ENCODE assay signal across 8 cellular contexts in genomic region chr13:44989071-44989889, GRCh38. TPM values are rescaled to one million over a fixed set of nuclear protein-coding genes. Genes with fewer than 3 reads are reported as not detected.
A peak's percentile ranks its signal among the peaks of the same experiment; 100 is the strongest.
DNase-seq lines count a peak whose midpoint lies in the region; ATAC-seq, FAIRE-seq and TF ChIP-seq lines count a peak whose summit lies in the region.

Gene GPALPP1 (plus strand): TSS chr13:44989538. CDS start chr13:44989655, 117 bp downstream.
Gene NUFIP1 (minus strand): TSS chr13:44989471. CDS start chr13:44989436, 35 bp downstream.

- H3K4me3 Mint-ChIP-seq in activated T-helper 1 cell treated with anti-CD3 and anti-CD28 coated beads, Interleukin-12 subunit alpha, Interleukin-12 subunit beta, Interleukin-2, Interleukin-4 antibody, amounts not matched to agents 30 ng/mL and 10 ng/mL and 1 ng/mL, durations not matched to agents 14 hours and 24 hours and 36 hours, result peak within 1 kb of the TSS; percentile 91
- peak within 1 kb of the TSS; percentile 96 to 100 (median 98) for H3K4me3 Mint-ChIP-seq in naive thymus-derived CD4-positive, alpha-beta T cell
- peak within 1 kb of the TSS; percentile 89 for H3K4me3 Mint-ChIP-seq in stimulated activated memory B cell treated with anti-CD40 and anti-IgM and Interleukin-4, amounts not matched to agents 10 μg/mL and 1 μg/mL and 100 μg/mL, for 72 hours

- H3K27me3 ChIP-seq in DND-41 (ENCODE audit: insufficient read depth, low read length, poor library complexity), result no peaks in the 10 kb centered on the region
- no peaks in the 10 kb centered on the region for H3K27me3 ChIP-seq in KMS-11 (ENCODE audit: insufficient read depth, low read depth)
- no peaks in the 10 kb centered on the region for H3K27me3 ChIP-seq in naive thymus-derived CD4-positive, alpha-beta T cell (ENCODE audit: control insufficient read depth in 2 of 2, insufficient read depth in 2 of 2, low read length in 2 of 2)

- DNase-seq in DND-41 (peak; percentile 89), RCC 7860 (ENCODE audit: low spot score) (peak; percentile 83), fibroblast of mammary gland (ENCODE audit: low read depth) (peak; percentile 94)
- DNase-seq in activated T-helper 1 cell treated with anti-CD3 and anti-CD28 coated beads, Interleukin-12 subunit alpha, Interleukin-12 subunit beta, Interleukin-2, Interleukin-4 antibody, amounts not matched to agents 30 ng/mL and 10 ng/mL and 1 ng/mL, durations not matched to agents 14 hours and 24 hours and 36 hours (ENCODE audit: low spot score), result peak; percentile 90
- DNase-seq in naive thymus-derived CD4-positive, alpha-beta T cell, result peak; percentile 79 to 94 (median 90)

- peak within 1 kb of the TSS; percentile 91 for H3K27ac Mint-ChIP-seq in activated T-helper 1 cell treated with anti-CD3 and anti-CD28 coated beads, Interleukin-12 subunit alpha, Interleukin-12 subunit beta, Interleukin-2, Interleukin-4 antibody, amounts not matched to agents 30 ng/mL and 10 ng/mL and 1 ng/mL, durations not matched to agents 14 hours and 24 hours and 36 hours
- H3K27ac Mint-ChIP-seq in naive thymus-derived CD4-positive, alpha-beta T cell, result peak within 1 kb of the TSS; percentile 91 to 99 (median 98)
- H3K27ac Mint-ChIP-seq in stimulated activated memory B cell treated with anti-CD40 and anti-IgM and Interleukin-4, amounts not matched to agents 10 μg/mL and 1 μg/mL and 100 μg/mL, for 72 hours, result peak within 1 kb of the TSS; percentile 99

- ATAC-seq in DND-41 (ENCODE audit: insufficient read depth, low read depth), result peak; percentile 98
- ATAC-seq in GM21786 (IDR thresholded peaks at IDR 0.05; ENCODE audit: unreplicated experiment), result peak; percentile 98
- ATAC-seq in naive thymus-derived CD4-positive, alpha-beta T cell, result peak; percentile 98
- peak; percentile 100 for ATAC-seq in stimulated activated memory B cell treated with anti-CD40 and anti-IgM and Interleukin-4, amounts not matched to agents 10 μg/mL and 1 μg/mL and 100 μg/mL, for 72 hours

- peaks cover 14% of the 10 kb centered on the region for H3K36me3 Mint-ChIP-seq in activated T-helper 1 cell treated with anti-CD3 and anti-CD28 coated beads, Interleukin-12 subunit alpha, Interleukin-12 subunit beta, Interleukin-2, Interleukin-4 antibody, amounts not matched to agents 30 ng/mL and 10 ng/mL and 1 ng/mL, durations not matched to agents 14 hours and 24 hours and 36 hours (ENCODE audit: low read depth)
- H3K36me3 Mint-ChIP-seq in naive thymus-derived CD4-positive, alpha-beta T cell, result peaks cover 0 to 14% (median 2%) of the 10 kb centered on the region in 5 donors
- peaks cover 28% of the 10 kb centered on the region for H3K36me3 Mint-ChIP-seq in stimulated activated memory B cell treated with anti-CD40 and anti-IgM and Interleukin-4, amounts not matched to agents 10 μg/mL and 1 μg/mL and 100 μg/mL, for 72 hours

- intact Hi-C loops in activated T-helper 1 cell treated with anti-CD3 and anti-CD28 coated beads, Interleukin-12 subunit alpha, Interleukin-12 subunit beta, Interleukin-2, Interleukin-4 antibody, amounts not matched to agents 30 ng/mL and 10 ng/mL and 1 ng/mL, durations not matched to agents 14 hours and 24 hours and 36 hours (cut with micrococcal nuclease), result loop anchor here (1.0 to 5.0 kb wide), 9 partner anchors 66 to 507 kb away; partner anchors contain the start of genes COG3, GTF2F2 and TSC22D1
- intact Hi-C loops in naive thymus-derived CD4-positive, alpha-beta T cell (cut with micrococcal nuclease), result loop anchor here (1.0 to 10.0 kb wide), 14 partner anchors 71 to 1563 kb away; partner anchors contain the start of genes COG3 (in 2 of the 2), GTF2F2 (in 2 of the 2), TPT1 (in 2 of the 2) and ZC3H13 (in 2 of the 2)

- no peaks in the 10 kb centered on the region for H3K9me3 Mint-ChIP-seq in activated T-helper 1 cell treated with anti-CD3 and anti-CD28 coated beads, Interleukin-12 subunit alpha, Interleukin-12 subunit beta, Interleukin-2, Interleukin-4 antibody, amounts not matched to agents 30 ng/mL and 10 ng/mL and 1 ng/mL, durations not matched to agents 14 hours and 24 hours and 36 hours
- H3K9me3 Mint-ChIP-seq in naive thymus-derived CD4-positive, alpha-beta T cell, result peaks cover 0 to 3% (median 0%) of the 10 kb centered on the region in 11 donors
- no peaks in the 10 kb centered on the region for H3K9me3 Mint-ChIP-seq in stimulated activated memory B cell treated with anti-CD40 and anti-IgM and Interleukin-4, amounts not matched to agents 10 μg/mL and 1 μg/mL and 100 μg/mL, for 72 hours

- no peak for FAIRE-seq in RCC 7860 (lab: Jason Lieb, UNC)

- peaks cover 89% of the 10 kb centered on the region for H3K79me2 ChIP-seq in DND-41 (ENCODE audit: insufficient read depth, low read length)
- H3K79me2 ChIP-seq in KMS-11 (ENCODE audit: insufficient read depth, low read depth), result peaks cover 51% of the 10 kb centered on the region

- TF ChIP-seq CTCF in DND-41 (IDR thresholded peaks at IDR 0.05; ENCODE audit: borderline replicate concordance, extremely low read depth, low read length, poor library complexity, severe bottlenecking) (no peak), KMS-11 (conservative IDR thresholded peaks at IDR 0.05; ENCODE audit: low read depth, low read length) (no peak), fibroblast of mammary gland (conservative IDR thresholded peaks at IDR 0.05; ENCODE audit: control insufficient read depth, insufficient read depth, low read depth, low read length) (no peak)

- H3K27me3 Mint-ChIP-seq in activated T-helper 1 cell treated with anti-CD3 and anti-CD28 coated beads, Interleukin-12 subunit alpha, Interleukin-12 subunit beta, Interleukin-2, Interleukin-4 antibody, amounts not matched to agents 30 ng/mL and 10 ng/mL and 1 ng/mL, durations not matched to agents 14 hours and 24 hours and 36 hours (ENCODE audit: insufficient read depth), result no peaks in the 10 kb centered on the region
- no peaks in the 10 kb centered on the region for H3K27me3 Mint-ChIP-seq in naive thymus-derived CD4-positive, alpha-beta T cell
- H3K27me3 Mint-ChIP-seq in stimulated activated memory B cell treated with anti-CD40 and anti-IgM and Interleukin-4, amounts not matched to agents 10 μg/mL and 1 μg/mL and 100 μg/mL, for 72 hours, result no peaks in the 10 kb centered on the region

- H3K27ac ChIP-seq in DND-41 (ENCODE audit: low read length) (peak within 1 kb of the TSS; percentile 80), KMS-11 (peak within 1 kb of the TSS; percentile 53)
- H3K27ac ChIP-seq in naive thymus-derived CD4-positive, alpha-beta T cell (ENCODE audit: low read depth, low read length), result peak within 1 kb of the TSS; percentile 95

- H2AFZ ChIP-seq in DND-41 (ENCODE audit: low read depth, low read length) (peak within 1 kb of the TSS; percentile 98), KMS-11 (ENCODE audit: low read depth) (peak within 1 kb of the TSS; percentile 71)

- H3K4me1 ChIP-seq in DND-41 (ENCODE audit: insufficient read depth, low read length) (peaks cover 51% of the 10 kb centered on the region), KMS-11 (ENCODE audit: low read depth, poor library complexity, severe bottlenecking) (peaks cover 17% of the 10 kb centered on the region)
- H3K4me1 ChIP-seq in naive thymus-derived CD4-positive, alpha-beta T cell (ENCODE audit: control insufficient read depth in 2 of 2, insufficient read depth in 2 of 2, low read length in 2 of 2), result peaks cover 18 to 27% of the 10 kb centered on the region in 2 donors

- H3K4me2 ChIP-seq in DND-41 (ENCODE audit: insufficient read depth, low read length) (peak within 1 kb of the TSS; percentile 93), KMS-11 (peak within 1 kb of the TSS; percentile 96)

- H3K9ac ChIP-seq in DND-41 (ENCODE audit: low read depth, low read length), result peak within 1 kb of the TSS; percentile 85
- H3K9ac ChIP-seq in KMS-11, result peak within 1 kb of the TSS; percentile 81

- H3K4me3 ChIP-seq in DND-41 (ENCODE audit: low read depth in 1 of 2, low read length in 2 of 2), result peak within 1 kb of the TSS; percentile 94 to 98
- no peak within 1 kb of the TSS for H3K4me3 ChIP-seq in KMS-11 (IDR thresholded peaks at IDR 0.05; ENCODE audit: insufficient read depth, low read depth, low read length)
- peak within 1 kb of the TSS; percentile 97 for H3K4me3 ChIP-seq in fibroblast of mammary gland (ENCODE audit: control insufficient read depth, low read depth, low read length)
- H3K4me3 ChIP-seq in naive thymus-derived CD4-positive, alpha-beta T cell (ENCODE audit: low read length), result peak within 1 kb of the TSS; percentile 94

- H3K36me3 ChIP-seq in DND-41 (ENCODE audit: insufficient read depth, low read length), result peaks cover 20% of the 10 kb centered on the region
- no peaks in the 10 kb centered on the region for H3K36me3 ChIP-seq in KMS-11 (ENCODE audit: insufficient read depth)
- H3K36me3 ChIP-seq in naive thymus-derived CD4-positive, alpha-beta T cell (ENCODE audit: control insufficient read depth in 2 of 3, insufficient read depth in 3 of 3, low read length in 3 of 3), result peaks cover 0 to 15% (median 0%) of the 10 kb centered on the region in 3 experiments

- H3K4me1 Mint-ChIP-seq in activated T-helper 1 cell treated with anti-CD3 and anti-CD28 coated beads, Interleukin-12 subunit alpha, Interleukin-12 subunit beta, Interleukin-2, Interleukin-4 antibody, amounts not matched to agents 30 ng/mL and 10 ng/mL and 1 ng/mL, durations not matched to agents 14 hours and 24 hours and 36 hours (ENCODE audit: low read depth), result peaks cover 43% of the 10 kb centered on the region
- H3K4me1 Mint-ChIP-seq in naive thymus-derived CD4-positive, alpha-beta T cell, result peaks cover 42 to 81% (median 68%) of the 10 kb centered on the region in 7 donors
- H3K4me1 Mint-ChIP-seq in stimulated activated memory B cell treated with anti-CD40 and anti-IgM and Interleukin-4, amounts not matched to agents 10 μg/mL and 1 μg/mL and 100 μg/mL, for 72 hours, result peaks cover 61% of the 10 kb centered on the region

- POLR2A ChIA-PET in naive thymus-derived CD4-positive, alpha-beta T cell (lab: Charles Lee), result no interaction called here

- H4K20me1 ChIP-seq in DND-41 (ENCODE audit: insufficient read depth, low read length) (peaks cover 13% of the 10 kb centered on the region; the same call in 1 of the 2 replicates), KMS-11 (ENCODE audit: insufficient read depth) (no peaks in the 10 kb centered on the region)

- CTCF ChIA-PET in naive thymus-derived CD4-positive, alpha-beta T cell (lab: Charles Lee), result no interaction called here

- H3K9me3 ChIP-seq in DND-41 (ENCODE audit: insufficient read depth, low read length, severe bottlenecking), result no peaks in the 10 kb centered on the region
- H3K9me3 ChIP-seq in naive thymus-derived CD4-positive, alpha-beta T cell (ENCODE audit: control insufficient read depth in 2 of 3, low read length in 3 of 3), result no peaks in the 10 kb centered on the region

RNA-seq across cellular contexts. Expression of gene GPALPP1, which starts in this region (rescaled TPM):
- 29.8 and 33.5 TPM in 2 replicates for total RNA-seq in activated T-helper 1 cell treated with anti-CD3 and anti-CD28 coated beads, Interleukin-12 subunit alpha, Interleukin-12 subunit beta, Interleukin-2, Interleukin-4 antibody, amounts not matched to agents 30 ng/mL and 10 ng/mL and 1 ng/mL, durations not matched to agents 14 hours and 24 hours and 36 hours
- 10 to 100 TPM; 29.7 to 43.1 (median 33.0) TPM for total RNA-seq in naive thymus-derived CD4-positive, alpha-beta T cell
- 10 to 100 TPM; 17.5 to 22.0 TPM for polyA plus RNA-seq in naive thymus-derived CD4-positive, alpha-beta T cell

RNA-seq across cellular contexts. Expression of gene NUFIP1, which starts in this region (rescaled TPM):
- 12.2 and 13.5 TPM in 2 replicates for total RNA-seq in activated T-helper 1 cell treated with anti-CD3 and anti-CD28 coated beads, Interleukin-12 subunit alpha, Interleukin-12 subunit beta, Interleukin-2, Interleukin-4 antibody, amounts not matched to agents 30 ng/mL and 10 ng/mL and 1 ng/mL, durations not matched to agents 14 hours and 24 hours and 36 hours
- total RNA-seq in naive thymus-derived CD4-positive, alpha-beta T cell, result 1 to 10 TPM; 3.7 to 6.6 (median 5.4) TPM
- 1 to 10 TPM; 4.7 to 4.9 TPM for polyA plus RNA-seq in naive thymus-derived CD4-positive, alpha-beta T cell
